18 cellular contexts compared by ENCODE assay signal in genomic region chr12:106769078-106769477, GRCh38. TPM values are rescaled to one million over a fixed set of nuclear protein-coding genes. Genes with fewer than 3 reads are reported as not detected.
DNase-seq lines count a peak whose midpoint lies in the region; ATAC-seq and TF ChIP-seq lines count a peak whose summit lies in the region.
"Had no signal": no experiment of that assay in that cellular context is flagged by ENCODE, and none has a peak within 500 bp of the region (broad histone marks: within the 10 kb centered on the region; RNA-seq: fewer than 3 reads in every experiment).

No MANE protein-coding gene starts in this region.

- ATAC-seq in activated T-cell treated with anti-CD3 and anti-CD28 coated beads, Interleukin-2, amount 50 U/mL, for 4 hours: no peak
- ATAC-seq: left ventricle myocardium superior; stimulated activated naive B cell treated with anti-CD40 and anti-IgM and Interleukin-4, amounts not matched to agents 10 μg/mL and 1 μg/mL and 100 μg/mL, for 72 hours had no signal

- H3K4me1 Mint-ChIP-seq in neural crest cell: peaks cover 61% of the 10 kb centered on the region
- H3K4me1 Mint-ChIP-seq in activated T-cell treated with anti-CD3 and anti-CD28 coated beads, Interleukin-2, amount 50 U/mL, for 4 hours (ENCODE audit: low read depth): peaks cover 23% of the 10 kb centered on the region

- H3K4me3 ChIP-seq in SK-N-MC: peak overlapping the region; percentile 19
- H3K4me3 ChIP-seq in fibroblast of the aortic adventitia (ENCODE audit: low read depth, low read length): no peak overlapping the region
- H3K4me3 ChIP-seq in tibial artery: no peak overlapping the region
- H3K4me3 ChIP-seq: coronary artery, ovary had no signal

- intact Hi-C loops in tibial artery (cut with DNase I; ENCODE audit: low total_unique reads): no loop called here

- peak overlapping the region; percentile 85 for H3K4me3 Mint-ChIP-seq in neural crest cell
- H3K4me3 Mint-ChIP-seq in activated T-cell treated with anti-CD3 and anti-CD28 coated beads, Interleukin-2, amount 50 U/mL, for 4 hours: no peak overlapping the region
- H3K4me3 Mint-ChIP-seq: activated CD4-positive, alpha-beta memory T cell treated with anti-CD3 and anti-CD28 coated beads, Interleukin-2, amount 10 ng/mL, durations not matched to agents 7 days and 5 days; stimulated activated naive B cell treated with anti-CD40 and anti-IgM and Interleukin-4, amounts not matched to agents 10 μg/mL and 1 μg/mL and 100 μg/mL, for 72 hours had no signal

- no peaks in the 10 kb centered on the region for H3K36me3 ChIP-seq in SK-N-MC (ENCODE audit: insufficient read depth, low read length)
- no peaks in the 10 kb centered on the region for H3K36me3 ChIP-seq in tibial artery
- H3K36me3 ChIP-seq: BE2C, ovary had no signal

- no peak for TF ChIP-seq CTCF in fibroblast of the aortic adventitia (IDR thresholded peaks at IDR 0.05; ENCODE audit: insufficient read depth, low read length)
- TF ChIP-seq CTCF in neural crest cell (conservative IDR thresholded peaks at IDR 0.05): no peak
- no peak for TF ChIP-seq CTCF in tibial artery (IDR thresholded peaks at IDR 0.05)

- peaks cover 0 to 77% (median 48%) of the 10 kb centered on the region in 4 donors for H3K4me1 ChIP-seq in tibial artery
- H3K4me1 ChIP-seq: BE2C had no signal

- H3K27ac Mint-ChIP-seq in neural crest cell (ENCODE audit: unreplicated experiment): peak overlapping the region; percentile 90
- H3K27ac Mint-ChIP-seq: activated CD4-positive, alpha-beta memory T cell treated with anti-CD3 and anti-CD28 coated beads, Interleukin-2, amount 10 ng/mL, durations not matched to agents 7 days and 5 days; stimulated activated naive B cell treated with anti-CD40 and anti-IgM and Interleukin-4, amounts not matched to agents 10 μg/mL and 1 μg/mL and 100 μg/mL, for 72 hours had no signal

- no peaks in the 10 kb centered on the region for H3K27me3 ChIP-seq in tibial artery
- H3K27me3 ChIP-seq: BE2C, ovary had no signal

- H3K9ac ChIP-seq in SK-N-MC (ENCODE audit: insufficient read length): no peak overlapping the region

- peak; percentile 46 for DNase-seq in ELF-1 (ENCODE audit: low read depth, low spot score)
- DNase-seq in SK-N-MC (ENCODE audit: low read depth, low spot score): no peak
- peak; percentile 82 for DNase-seq in fibroblast of the aortic adventitia (ENCODE audit: low read depth)
- DNase-seq in neural crest cell (ENCODE audit: low read depth, low spot score): no peak
- DNase-seq in tibial artery: no peak
- DNase-seq in NCI-H345 treated with DMSO at 0.1 percent for 48 hours (lab: John Stamatoyannopoulos, UW; ENCODE audit: unreplicated experiment): no peak
- DNase-seq in activated T-cell treated with anti-CD3 and anti-CD28 coated beads, Interleukin-2, amount 50 U/mL, for 4 hours: no peak
- DNase-seq in stimulated activated CD4-positive, alpha-beta T cell treated with anti-CD3 and anti-CD28 coated beads, Interleukin-2, amount 100 ng/mL, for 48 hours: no peak
- DNase-seq: activated CD4-positive, alpha-beta memory T cell treated with anti-CD3 and anti-CD28 coated beads, Interleukin-2, amount 10 ng/mL, durations not matched to agents 7 days and 5 days; BE2C; left ventricle myocardium superior; NCI-H524; ovary; stimulated activated CD4-positive, alpha-beta T cell treated with anti-CD3 and anti-CD28 coated beads, Interleukin-1b, Interleukin-23, amount 100 ng/mL, for 48 hours; stimulated activated naive B cell treated with anti-CD40 and anti-IgM and Interleukin-4, amounts not matched to agents 10 μg/mL and 1 μg/mL and 100 μg/mL, for 72 hours; T-helper 9 cell had no signal

- peak overlapping the region; percentile 82 for H3K27ac ChIP-seq in SK-N-MC
- H3K27ac ChIP-seq in tibial artery: peak overlapping the region in 1 of 2 donors; percentile 89
- H3K27ac ChIP-seq: HL-60, ovary had no signal

- no peaks in the 10 kb centered on the region for H3K27me3 Mint-ChIP-seq in neural crest cell (ENCODE audit: low read depth)
- no peaks in the 10 kb centered on the region for H3K27me3 Mint-ChIP-seq in activated T-cell treated with anti-CD3 and anti-CD28 coated beads, Interleukin-2, amount 50 U/mL, for 4 hours (ENCODE audit: low read depth)

- no peaks in the 10 kb centered on the region for H3K36me3 Mint-ChIP-seq in neural crest cell (ENCODE audit: low read depth)
- H3K36me3 Mint-ChIP-seq in activated T-cell treated with anti-CD3 and anti-CD28 coated beads, Interleukin-2, amount 50 U/mL, for 4 hours (ENCODE audit: insufficient read depth): no peaks in the 10 kb centered on the region

- no peaks in the 10 kb centered on the region for H3K9me3 Mint-ChIP-seq in neural crest cell
- H3K9me3 Mint-ChIP-seq in activated T-cell treated with anti-CD3 and anti-CD28 coated beads, Interleukin-2, amount 50 U/mL, for 4 hours: no peaks in the 10 kb centered on the region
- H3K9me3 Mint-ChIP-seq: activated CD4-positive, alpha-beta memory T cell treated with anti-CD3 and anti-CD28 coated beads, Interleukin-2, amount 10 ng/mL, durations not matched to agents 7 days and 5 days; stimulated activated naive B cell treated with anti-CD40 and anti-IgM and Interleukin-4, amounts not matched to agents 10 μg/mL and 1 μg/mL and 100 μg/mL, for 72 hours had no signal

- no peaks in the 10 kb centered on the region for H3K9me3 ChIP-seq in SK-N-MC (ENCODE audit: low read depth, low read length)
- no peaks in the 10 kb centered on the region for H3K9me3 ChIP-seq in tibial artery
- H3K9me3 ChIP-seq: BE2C, ovary had no signal

RNA-seq across cellular contexts. Expression of gene RIC8B, which starts 5.4 kb away (rescaled TPM):
- 5.5 and 15.0 TPM in 2 replicates for total RNA-seq in fibroblast of the aortic adventitia (ENCODE audit: low replicate concordance)
- 33.2 and 33.8 TPM in 2 replicates for total RNA-seq in neural crest cell
- 1 to 10 TPM; 7.4 to 8.6 (median 8.1) TPM for total RNA-seq in activated T-cell treated with anti-CD3 and anti-CD28 coated beads, Interleukin-2, amount 50 U/mL, for 4 hours

Comparison
In these comparisons a context has a peak if more than half of its experiments do, and no peak if none do; other contexts are left out.
1. DNase-seq: peak in ELF-1 (single experiment) and fibroblast of the aortic adventitia (single experiment); none in SK-N-MC (single experiment), neural crest cell (single experiment), tibial artery (0 of 2), NCI-H345 treated with DMSO at 0.1 percent for 48 hours (single experiment), activated T-cell treated with anti-CD3 and anti-CD28 coated beads, Interleukin-2, amount 50 U/mL, for 4 hours (single experiment) and stimulated activated CD4-positive, alpha-beta T cell treated with anti-CD3 and anti-CD28 coated beads, Interleukin-2, amount 100 ng/mL, for 48 hours (0 of 2).